Comparison of ENCODE assay signal across 8 cellular contexts in genomic region chr2:218405365-218406208, GRCh38. TPM values are rescaled to one million over a fixed set of nuclear protein-coding genes. Genes with fewer than 3 reads are reported as not detected.
DNase-seq lines count a peak whose midpoint lies in the region; ATAC-seq and TF ChIP-seq lines count a peak whose summit lies in the region.

No MANE protein-coding gene starts in this region.

- H3K4me3 Mint-ChIP-seq in T-cell (peak overlapping the region; percentile 78 to 95 (median 79)), progenitor cell of endocrine pancreas (ENCODE audit: low read depth) (peak overlapping the region; percentile 72)

- TF ChIP-seq CTCF in fibroblast of mammary gland (conservative IDR thresholded peaks at IDR 0.05; ENCODE audit: control insufficient read depth, insufficient read depth, low read depth, low read length) (no peak), progenitor cell of endocrine pancreas (IDR thresholded peaks at IDR 0.05; ENCODE audit: unreplicated experiment) (no peak), GM13977 (IDR thresholded peaks at IDR 0.05; ENCODE audit: extremely low read depth, insufficient read depth, missing control alignments) (no peak)

- H3K4me3 ChIP-seq in fibroblast of mammary gland (ENCODE audit: control insufficient read depth, low read depth, low read length) = peak overlapping the region; percentile 21

- CTCF ChIA-PET in T-cell (lab: Charles Lee) = interaction anchor here in 1 of 2 donors (0.6 to 1.1 kb wide), 2 partner anchors 61 to 110 kb away, joined by 3 to 4 read pairs; no protein-coding TSS in a partner anchor

- H3K36me3 Mint-ChIP-seq in T-cell (peaks cover 13% of the 10 kb centered on the region), progenitor cell of endocrine pancreas (ENCODE audit: insufficient read depth) (peaks cover 3% of the 10 kb centered on the region)

- POLR2A ChIA-PET in T-cell (lab: Charles Lee) = interaction anchor here in 1 of 2 donors (0.6 to 0.7 kb wide), 2 partner anchors 15 to 127 kb away, joined by 3 to 4 read pairs; no protein-coding TSS in a partner anchor

- H3K4me1 Mint-ChIP-seq in T-cell (peaks cover 52 to 61% (median 59%) of the 10 kb centered on the region in 3 donors), progenitor cell of endocrine pancreas (ENCODE audit: low read depth) (peaks cover 13% of the 10 kb centered on the region)

- peak overlapping the region; percentile 86 to 89 for H3K27ac Mint-ChIP-seq in T-cell
- H3K27ac Mint-ChIP-seq in progenitor cell of endocrine pancreas = peak overlapping the region; percentile 95

- H3K27me3 Mint-ChIP-seq in T-cell (no peaks in the 10 kb centered on the region), progenitor cell of endocrine pancreas (no peaks in the 10 kb centered on the region)

- DNase-seq in T-cell (peak in 3 of 34 experiments; percentile 5 to 38 (median 28)), fibroblast of mammary gland (ENCODE audit: low read depth) (no peak), progenitor cell of endocrine pancreas (ENCODE audit: low spot score, unreplicated experiment) (no peak), dedifferentiated amniotic fluid mesenchymal stem cell (ENCODE audit: extremely low spot score) (no peak), GM13977 (ENCODE audit: low spot score) (no peak)

- in situ Hi-C loops in GM13977 (cut with MboI; ENCODE audit: low pct_unique_long_range_greater_than_20kb, low sequenced_read_pairs, unreplicated experiment) = loop anchor here (10.0 to 25.0 kb wide), 2 partner anchors 239 to 432 kb away; partner anchors contain the start of gene PRKAG3

- ATAC-seq in GM18499 (IDR thresholded peaks at IDR 0.05; ENCODE audit: insufficient read depth, unreplicated experiment) (peak; percentile 17), HG02759 (IDR thresholded peaks at IDR 0.05; ENCODE audit: unreplicated experiment) (peak; percentile 23), T-cell (replicated peaks in 1 of 4) (peak; percentile 21 to 25 (median 24)), GM21717 (IDR thresholded peaks at IDR 0.05; ENCODE audit: unreplicated experiment) (no peak)

- H3K9me3 Mint-ChIP-seq in T-cell (no peaks in the 10 kb centered on the region), progenitor cell of endocrine pancreas (ENCODE audit: low read depth) (no peaks in the 10 kb centered on the region)

RNA-seq across cellular contexts. Expression of gene CTDSP1, which starts 5.9 kb away (rescaled TPM):
- total RNA-seq in T-cell (100 to 1,000 TPM; 105 to 200 (median 195) TPM), progenitor cell of endocrine pancreas (102 and 108 TPM in 2 replicates)

RNA-seq across cellular contexts. Expression of gene VIL1, which starts 13.3 kb away (rescaled TPM):
- total RNA-seq in T-cell = under 1 TPM; 0.23 to 0.67 (median 0.51) TPM
- total RNA-seq in progenitor cell of endocrine pancreas = 281 and 305 TPM in 2 replicates

RNA-seq across cellular contexts. Expression of gene SLC11A1, which starts 23.5 kb away (rescaled TPM):
- 1 to 10 TPM in 1 of 5 donors, under 1 TPM in 4; 0.40 to 1.2 (median 0.79) TPM for total RNA-seq in T-cell
- total RNA-seq in progenitor cell of endocrine pancreas = 0.33 and 0.34 TPM in 2 replicates

RNA-seq across cellular contexts. Expression of gene CATIP, which starts 48.9 kb away (rescaled TPM):
- not detected for total RNA-seq in T-cell
- total RNA-seq in progenitor cell of endocrine pancreas = 3.3 and 3.8 TPM in 2 replicates

Comparison
In these comparisons a context has a peak if more than half of its experiments do, and no peak if none do; other contexts are left out.
1. RNA of gene VIL1, which starts 13.3 kb away (total RNA-seq): 281 to 305 TPM in progenitor cell of endocrine pancreas; 0.23 to 0.67 TPM in T-cell; every median in the first group is over 100 times any median in the second.